17 cellular contexts compared by ENCODE assay signal in the genomic region with DNA sequence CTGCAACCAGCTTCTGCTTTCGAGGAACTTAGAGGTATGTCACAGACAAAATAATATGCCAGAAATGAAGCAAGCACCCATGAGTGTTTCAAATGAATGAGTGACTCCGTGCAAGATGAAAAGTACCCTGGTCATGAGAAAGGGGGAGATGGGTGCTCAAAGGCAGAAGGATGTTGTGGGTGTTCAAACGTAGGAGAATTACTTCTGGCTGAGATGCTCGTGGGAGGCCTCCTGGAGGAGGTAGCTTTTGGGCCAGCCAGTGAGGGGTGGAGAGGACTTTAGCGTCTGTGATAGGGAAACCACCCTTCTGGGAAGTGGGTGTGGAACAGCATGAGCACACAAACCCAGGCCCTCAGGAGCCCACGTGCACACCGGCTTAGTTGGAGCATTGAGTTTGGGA.
A peak's percentile ranks its signal among the peaks of the same experiment; 100 is the strongest.
DNase-seq lines count a peak whose midpoint lies in the region; ATAC-seq and TF ChIP-seq lines count a peak whose summit lies in the region.
"Had no signal": no experiment of that assay in that cellular context is flagged by ENCODE, and none has a peak within 500 bp of the region (broad histone marks: within the 10 kb centered on the region; RNA-seq: fewer than 3 reads in every experiment).

No MANE protein-coding gene starts in this region.

- intact Hi-C loops in CD4-positive, alpha-beta T cell (cut with DNase I, micrococcal nuclease) = no loop called here

- DNase-seq in NOMO-1 treated with DMSO at 0.1 percent for 48 hours (lab: John Stamatoyannopoulos, UW; ENCODE audit: unreplicated experiment) (peak; percentile 23), NOMO-1 treated with dmso at 0.1 percent for 144 hours (lab: John Stamatoyannopoulos, UW; ENCODE audit: unreplicated experiment) (no peak), RPMI8226 (no peak), cerebellar cortex (ENCODE audit: low spot score) (no peak), omental fat pad (ENCODE audit: low spot score) (no peak)
- no peak for DNase-seq in CD4-positive, alpha-beta T cell
- peak; percentile 14 for DNase-seq in activated naive CD4-positive, alpha-beta T cell treated with anti-CD3 and anti-CD28 coated beads, Interleukin-2, amount 10 ng/mL, durations not matched to agents 7 days and 5 days
- peak; percentile 21 to 42 for DNase-seq in stimulated activated CD4-positive, alpha-beta T cell treated with anti-CD3 and anti-CD28 coated beads, Interleukin-15, amount 100 ng/mL, for 48 hours (ENCODE audit: low read depth in 2 of 2)
- DNase-seq: 8988T, BE2C, brain microvascular endothelial cell, immature natural killer cell, left ventricle myocardium superior, NCI-H524 treated with DMSO at 0.1 percent for 48 hours, Right ventricle myocardium superior had no signal

- no peaks in the 10 kb centered on the region for H3K9me3 Mint-ChIP-seq in CD4-positive, alpha-beta T cell
- peaks cover 5% of the 10 kb centered on the region for H3K9me3 Mint-ChIP-seq in activated naive CD4-positive, alpha-beta T cell treated with anti-CD3 and anti-CD28 coated beads, Interleukin-2, amount 10 ng/mL, durations not matched to agents 7 days and 5 days
- H3K9me3 Mint-ChIP-seq: immature natural killer cell had no signal

- no peaks in the 10 kb centered on the region for H3K27me3 ChIP-seq in CD4-positive, alpha-beta T cell (ENCODE audit: control insufficient read depth, insufficient read depth, low read length)
- H3K27me3 ChIP-seq: BE2C had no signal

- H3K27ac ChIP-seq in CD4-positive, alpha-beta T cell (ENCODE audit: low read depth, low read length) = no peak overlapping the region
- H3K27ac ChIP-seq: brain microvascular endothelial cell, coronary artery, VCaP had no signal

- CTCF ChIA-PET in CD4-positive, alpha-beta T cell (lab: Charles Lee) = no interaction called here
- CTCF ChIA-PET in activated naive CD4-positive, alpha-beta T cell treated with anti-CD3 and anti-CD28 coated beads, Interleukin-2, amount 10 ng/mL, durations not matched to agents 7 days and 5 days (lab: Charles Lee) = interaction anchor here (0.5 to 1.6 kb wide), 4 partner anchors 20 to 443 kb away, joined by 3 to 4 read pairs (median 4); no protein-coding TSS in a partner anchor

- peak overlapping the region; percentile 0 for H3K27ac Mint-ChIP-seq in CD4-positive, alpha-beta T cell
- no peak overlapping the region for H3K27ac Mint-ChIP-seq in activated naive CD4-positive, alpha-beta T cell treated with anti-CD3 and anti-CD28 coated beads, Interleukin-2, amount 10 ng/mL, durations not matched to agents 7 days and 5 days
- H3K27ac Mint-ChIP-seq: immature natural killer cell had no signal

- H3K27me3 Mint-ChIP-seq in CD4-positive, alpha-beta T cell = no peaks in the 10 kb centered on the region
- H3K27me3 Mint-ChIP-seq in activated naive CD4-positive, alpha-beta T cell treated with anti-CD3 and anti-CD28 coated beads, Interleukin-2, amount 10 ng/mL, durations not matched to agents 7 days and 5 days = peaks cover 18% of the 10 kb centered on the region

- no peaks in the 10 kb centered on the region for H3K9me3 ChIP-seq in CD4-positive, alpha-beta T cell (ENCODE audit: control insufficient read depth, low read length)
- H3K9me3 ChIP-seq: BE2C had no signal

- no peaks in the 10 kb centered on the region for H3K36me3 Mint-ChIP-seq in CD4-positive, alpha-beta T cell (ENCODE audit: low read depth)
- no peaks in the 10 kb centered on the region for H3K36me3 Mint-ChIP-seq in activated naive CD4-positive, alpha-beta T cell treated with anti-CD3 and anti-CD28 coated beads, Interleukin-2, amount 10 ng/mL, durations not matched to agents 7 days and 5 days
- H3K36me3 Mint-ChIP-seq: immature natural killer cell had no signal

- H3K4me1 Mint-ChIP-seq in CD4-positive, alpha-beta T cell (ENCODE audit: low read depth) = peaks cover 23% of the 10 kb centered on the region
- peaks cover 26% of the 10 kb centered on the region for H3K4me1 Mint-ChIP-seq in activated naive CD4-positive, alpha-beta T cell treated with anti-CD3 and anti-CD28 coated beads, Interleukin-2, amount 10 ng/mL, durations not matched to agents 7 days and 5 days

- no peak overlapping the region for H3K4me3 Mint-ChIP-seq in CD4-positive, alpha-beta T cell
- no peak overlapping the region for H3K4me3 Mint-ChIP-seq in activated naive CD4-positive, alpha-beta T cell treated with anti-CD3 and anti-CD28 coated beads, Interleukin-2, amount 10 ng/mL, durations not matched to agents 7 days and 5 days
- H3K4me3 Mint-ChIP-seq: immature natural killer cell had no signal

- ATAC-seq in CD4-positive, alpha-beta T cell (ENCODE audit: poor library complexity) = no peak
- ATAC-seq in omental fat pad (ENCODE audit: low FRiP score) = no peak
- ATAC-seq: left ventricle myocardium superior had no signal

- POLR2A ChIA-PET in CD4-positive, alpha-beta T cell (lab: Charles Lee) = no interaction called here

- no peak for TF ChIP-seq CTCF in CD4-positive, alpha-beta T cell (IDR thresholded peaks at IDR 0.05)
- TF ChIP-seq CTCF in omental fat pad (IDR thresholded peaks at IDR 0.05) = no peak

Comparison
In these comparisons a context has a peak if more than half of its experiments do, and no peak if none do; other contexts are left out.
1. DNase-seq: peak in NOMO-1 treated with DMSO at 0.1 percent for 48 hours (single experiment), activated naive CD4-positive, alpha-beta T cell treated with anti-CD3 and anti-CD28 coated beads, Interleukin-2, amount 10 ng/mL, durations not matched to agents 7 days and 5 days (single experiment) and stimulated activated CD4-positive, alpha-beta T cell treated with anti-CD3 and anti-CD28 coated beads, Interleukin-15, amount 100 ng/mL, for 48 hours (2 of 2); none in NOMO-1 treated with dmso at 0.1 percent for 144 hours (single experiment), CD4-positive, alpha-beta T cell (0 of 10), RPMI8226 (single experiment), cerebellar cortex (single experiment) and omental fat pad (single experiment).